In genomic region chr1:185337221-185337620, GRCh38 we compare ENCODE assay signal across 19 cellular contexts. TPM values are rescaled to one million over a fixed set of nuclear protein-coding genes. Genes with fewer than 3 reads are reported as not detected.
DNase-seq lines count a peak whose midpoint lies in the region; ATAC-seq and TF ChIP-seq lines count a peak whose summit lies in the region.
"Had no signal": no experiment of that assay in that cellular context is flagged by ENCODE, and none has a peak within 500 bp of the region (broad histone marks: within the 10 kb centered on the region; RNA-seq: fewer than 3 reads in every experiment).

No MANE protein-coding gene starts in this region.

- H3K27ac ChIP-seq in right atrium auricular region (no peak overlapping the region), caudate nucleus (ENCODE audit: low read depth, low read length) (no peak overlapping the region)
- H3K27ac ChIP-seq: hepatocyte, parathyroid adenoma had no signal

- CTCF ChIA-PET in T-cell (lab: Charles Lee) = interaction anchor here (0.6 to 1.4 kb wide), 4 partner anchors 98 to 1715 kb away, joined by 3 to 6 read pairs (median 4); no protein-coding TSS in a partner anchor
- CTCF ChIA-PET in activated CD4-positive, alpha-beta memory T cell treated with anti-CD3 and anti-CD28 coated beads for 36 hours (lab: Charles Lee) = interaction anchor here (2.0 kb wide), 1 partner anchor 20 kb away, joined by 6 read pairs; the partner anchor contains the start of gene IVNS1ABP

- POLR2A ChIA-PET in T-cell (lab: Charles Lee) = interaction anchor here in 1 of 2 donors (0.7 to 3.2 kb wide), 2 partner anchors 19 to 379 kb away, joined by 3 to 23 read pairs; partner anchors contain the start of gene IVNS1ABP
- POLR2A ChIA-PET in activated CD4-positive, alpha-beta memory T cell treated with anti-CD3 and anti-CD28 coated beads for 36 hours (lab: Charles Lee) = no interaction called here

- peaks cover 35 to 39% (median 39%) of the 10 kb centered on the region in 3 donors for H3K4me1 Mint-ChIP-seq in T-cell
- H3K4me1 Mint-ChIP-seq in activated CD4-positive, alpha-beta memory T cell treated with anti-CD3 and anti-CD28 coated beads for 36 hours (ENCODE audit: low read depth) = peaks cover 23% of the 10 kb centered on the region

- in situ Hi-C loops in HAP-1 (cut with MboI; ENCODE audit: low sequenced_read_pairs) = no loop called here

- no peaks in the 10 kb centered on the region for H3K36me3 Mint-ChIP-seq in T-cell
- no peaks in the 10 kb centered on the region for H3K36me3 Mint-ChIP-seq in activated CD4-positive, alpha-beta memory T cell treated with anti-CD3 and anti-CD28 coated beads for 36 hours

- H3K9me3 ChIP-seq in right atrium auricular region (no peaks in the 10 kb centered on the region), HAP-1 (no peaks in the 10 kb centered on the region)
- H3K9me3 ChIP-seq: upper lobe of left lung had no signal

- TF ChIP-seq CTCF in right atrium auricular region (IDR thresholded peaks at IDR 0.05) (no peak), foreskin fibroblast (IDR thresholded peaks at IDR 0.05; ENCODE audit: low read depth, low read length) (no peak)

- peak overlapping the region; percentile 53 to 64 for H3K27ac Mint-ChIP-seq in T-cell
- no peak overlapping the region for H3K27ac Mint-ChIP-seq in activated CD4-positive, alpha-beta memory T cell treated with anti-CD3 and anti-CD28 coated beads for 36 hours
- H3K27ac Mint-ChIP-seq: activated CD8-positive, alpha-beta memory T cell treated with anti-CD3 and anti-CD28 coated beads, Interleukin-2, amount 10 ng/mL, durations not matched to agents 7 days and 5 days; endodermal cell had no signal

- H3K27me3 Mint-ChIP-seq in T-cell = no peaks in the 10 kb centered on the region
- H3K27me3 Mint-ChIP-seq in activated CD4-positive, alpha-beta memory T cell treated with anti-CD3 and anti-CD28 coated beads for 36 hours = no peaks in the 10 kb centered on the region
- H3K27me3 Mint-ChIP-seq: activated CD8-positive, alpha-beta memory T cell treated with anti-CD3 and anti-CD28 coated beads, Interleukin-2, amount 10 ng/mL, durations not matched to agents 7 days and 5 days had no signal

- H3K4me3 Mint-ChIP-seq in T-cell = no peak overlapping the region
- no peak overlapping the region for H3K4me3 Mint-ChIP-seq in activated CD4-positive, alpha-beta memory T cell treated with anti-CD3 and anti-CD28 coated beads for 36 hours
- H3K4me3 Mint-ChIP-seq: activated CD8-positive, alpha-beta memory T cell treated with anti-CD3 and anti-CD28 coated beads, Interleukin-2, amount 10 ng/mL, durations not matched to agents 7 days and 5 days; endodermal cell had no signal

- H3K36me3 ChIP-seq in right atrium auricular region (no peaks in the 10 kb centered on the region), HAP-1 (replicated peaks) (no peaks in the 10 kb centered on the region)
- H3K36me3 ChIP-seq: upper lobe of left lung had no signal

- intact Hi-C loops in Right ventricle myocardium superior (cut with DNase I) = no loop called here
- intact Hi-C loops in activated CD4-positive, alpha-beta memory T cell treated with anti-CD3 and anti-CD28 coated beads for 36 hours (cut with micrococcal nuclease) = loop anchor here (5.0 kb wide), 2 partner anchors 85 to 230 kb away; no protein-coding TSS in a partner anchor

- H3K4me1 ChIP-seq in right atrium auricular region = no peaks in the 10 kb centered on the region
- H3K4me1 ChIP-seq in HAP-1 = no peaks in the 10 kb centered on the region
- H3K4me1 ChIP-seq: parathyroid adenoma had no signal

- no peak for DNase-seq in Right ventricle myocardium superior
- DNase-seq in right atrium auricular region (ENCODE audit: low spot score) = no peak
- no peak for DNase-seq in T-cell
- peak; percentile 69 to 80 for DNase-seq in foreskin fibroblast
- no peak for DNase-seq in caudate nucleus (lab: John Stamatoyannopoulos, UW)
- DNase-seq in HAP-1 (ENCODE audit: low spot score in 2 of 2) = no peak
- DNase-seq in medulla oblongata (ENCODE audit: extremely low spot score) = no peak
- no peak for DNase-seq in activated CD4-positive, alpha-beta memory T cell treated with anti-CD3 and anti-CD28 coated beads for 36 hours
- DNase-seq: activated CD8-positive, alpha-beta memory T cell treated with anti-CD3 and anti-CD28 coated beads, Interleukin-2, amount 10 ng/mL, durations not matched to agents 7 days and 5 days; anterior cingulate cortex; DND-41; endodermal cell; HCEC 1CT; NCI-H1048; NCI-H446 treated with DMSO at 0.1 percent for 48 hours; RPMI8226; upper lobe of left lung had no signal

- ATAC-seq in Right ventricle myocardium superior (ENCODE audit: poor library complexity) = peak; percentile 41
- no peak for ATAC-seq in T-cell (replicated peaks in 1 of 4)
- ATAC-seq: activated CD8-positive, alpha-beta memory T cell treated with anti-CD3 and anti-CD28 coated beads, Interleukin-2, amount 10 ng/mL, durations not matched to agents 7 days and 5 days had no signal

- H3K27me3 ChIP-seq in right atrium auricular region = no peaks in the 10 kb centered on the region
- no peaks in the 10 kb centered on the region for H3K27me3 ChIP-seq in HAP-1 (ENCODE audit: low read depth)
- H3K27me3 ChIP-seq: hepatocyte, upper lobe of left lung had no signal

- no peak overlapping the region for H3K4me3 ChIP-seq in right atrium auricular region
- no peak overlapping the region for H3K4me3 ChIP-seq in foreskin fibroblast (ENCODE audit: low read depth in 1 of 2, low read length in 2 of 2)
- no peak overlapping the region for H3K4me3 ChIP-seq in HAP-1
- H3K4me3 ChIP-seq: hepatocyte, upper lobe of left lung had no signal

- no peaks in the 10 kb centered on the region for H3K9me3 Mint-ChIP-seq in T-cell
- H3K9me3 Mint-ChIP-seq in activated CD4-positive, alpha-beta memory T cell treated with anti-CD3 and anti-CD28 coated beads for 36 hours = no peaks in the 10 kb centered on the region
- H3K9me3 Mint-ChIP-seq: endodermal cell had no signal

RNA-seq across cellular contexts. Expression of gene IVNS1ABP, which starts 20.2 kb away (rescaled TPM):
- total RNA-seq in Right ventricle myocardium superior (58.4 TPM), right atrium auricular region (10 to 100 TPM; 20.6 to 21.3 TPM), T-cell (100 to 1,000 TPM; 125 to 292 (median 136) TPM)
- 100 to 1,000 TPM; 133 to 134 TPM for total RNA-seq in activated CD4-positive, alpha-beta memory T cell treated with anti-CD3 and anti-CD28 coated beads for 36 hours

Comparison
In these comparisons a context has a peak if more than half of its experiments do, and no peak if none do; other contexts are left out.
1. DNase-seq: peak in foreskin fibroblast (2 of 2); none in Right ventricle myocardium superior (single experiment), right atrium auricular region (single experiment), T-cell (0 of 34), caudate nucleus (0 of 61), HAP-1 (0 of 2), medulla oblongata (single experiment) and activated CD4-positive, alpha-beta memory T cell treated with anti-CD3 and anti-CD28 coated beads for 36 hours (single experiment).